ENCODE assay signal across 31 cellular contexts in genomic region chr11:110758012-110758411, GRCh38. TPM values are rescaled to one million over a fixed set of nuclear protein-coding genes. Genes with fewer than 3 reads are reported as not detected.
"Had no signal": no experiment of that assay in that cellular context is flagged by ENCODE, and none has a peak within 500 bp of the region (broad histone marks: within the 10 kb centered on the region; RNA-seq: fewer than 3 reads in every experiment).

No MANE protein-coding gene starts in this region.

- H3K36me3 ChIP-seq: adrenal gland, ascending aorta, breast epithelium, cardiac muscle cell, gastroesophageal sphincter, WERI-Rb-1 had no signal

- H3K4me3 ChIP-seq: adrenal gland, ascending aorta, breast epithelium, cardiac muscle cell, coronary artery, dorsolateral prefrontal cortex, gastroesophageal sphincter had no signal

- H3K27me3 ChIP-seq: adrenal gland, ascending aorta, breast epithelium, cardiac muscle cell, gastroesophageal sphincter had no signal

- DNase-seq: activated B cell treated with CpG ODN at 0.5 μM for 24 hours; activated CD4-positive, alpha-beta T cell treated with anti-CD3 and anti-CD28 coated beads for 48 hours; activated CD4-positive, alpha-beta T cell treated with anti-CD3 and anti-CD28 coated beads, Interleukin-2, amount 50 U/mL, for 1 hour; activated CD4-positive, alpha-beta T cell treated with anti-CD3 and anti-CD28 coated beads, Interleukin-2, amount 50 U/mL, for 48 hours; activated CD8-positive, alpha-beta memory T cell treated with anti-CD3 and anti-CD28 coated beads for 24 hours; activated CD8-positive, alpha-beta T cell treated with anti-CD3 and anti-CD28 coated beads for 36 hours; activated effector memory CD4-positive, alpha-beta T cell treated with Interleukin-2 at 50 U/mL for 16 hours; activated gamma-delta T cell treated with Interleukin-2 at 50 U/mL for 16 hours; activated naive CD4-positive, alpha-beta T cell treated with anti-CD3 and anti-CD28 coated beads, Interleukin-2, amount 50 U/mL, for 16 hours; activated naive CD4-positive, alpha-beta T cell treated with Interleukin-2 at 50 U/mL for 16 hours; activated T-cell treated with anti-CD3 and anti-CD28 coated beads, Interleukin-2, amount 50 U/mL, for 4 hours; adrenal gland; amygdala; central memory CD4-positive, alpha-beta T cell; cerebellar nuclear complex; dorsolateral prefrontal cortex; effector memory CD4-positive, alpha-beta T cell; endodermal cell; foreskin melanocyte; SW 1271; T-cell; T1000; WERI-Rb-1 had no signal

- ATAC-seq: activated CD4-positive, CD25-positive, alpha-beta regulatory T cell treated with anti-CD3 and anti-CD28 coated beads, Interleukin-2, amount 50 U/mL, for 24 hours; activated CD8-positive, alpha-beta T cell treated with anti-CD3 and anti-CD28 coated beads for 36 hours; activated T-cell treated with anti-CD3 and anti-CD28 coated beads, Interleukin-2, amount 50 U/mL, for 4 hours; activated T-helper 17 cell treated with anti-CD3 and anti-CD28 coated beads, Interleukin-2, amount 50 U/mL, for 72 hours; esophagus mucosa; gastroesophageal sphincter; T-cell had no signal

- H3K4me1 ChIP-seq: breast epithelium had no signal

- H3K27ac ChIP-seq: adrenal gland, ascending aorta, breast epithelium, cardiac muscle cell, coronary artery, dorsolateral prefrontal cortex, gastroesophageal sphincter, WERI-Rb-1 had no signal

RNA-seq across cellular contexts. Expression of gene ARHGAP20, which starts 45.8 kb away (rescaled TPM):
- total RNA-seq: activated T-helper 17 cell treated with anti-CD3 and anti-CD28 coated beads, Interleukin-2, amount 50 U/mL, for 72 hours had no signal
